8 cellular contexts compared by ENCODE assay signal in the genomic region with DNA sequence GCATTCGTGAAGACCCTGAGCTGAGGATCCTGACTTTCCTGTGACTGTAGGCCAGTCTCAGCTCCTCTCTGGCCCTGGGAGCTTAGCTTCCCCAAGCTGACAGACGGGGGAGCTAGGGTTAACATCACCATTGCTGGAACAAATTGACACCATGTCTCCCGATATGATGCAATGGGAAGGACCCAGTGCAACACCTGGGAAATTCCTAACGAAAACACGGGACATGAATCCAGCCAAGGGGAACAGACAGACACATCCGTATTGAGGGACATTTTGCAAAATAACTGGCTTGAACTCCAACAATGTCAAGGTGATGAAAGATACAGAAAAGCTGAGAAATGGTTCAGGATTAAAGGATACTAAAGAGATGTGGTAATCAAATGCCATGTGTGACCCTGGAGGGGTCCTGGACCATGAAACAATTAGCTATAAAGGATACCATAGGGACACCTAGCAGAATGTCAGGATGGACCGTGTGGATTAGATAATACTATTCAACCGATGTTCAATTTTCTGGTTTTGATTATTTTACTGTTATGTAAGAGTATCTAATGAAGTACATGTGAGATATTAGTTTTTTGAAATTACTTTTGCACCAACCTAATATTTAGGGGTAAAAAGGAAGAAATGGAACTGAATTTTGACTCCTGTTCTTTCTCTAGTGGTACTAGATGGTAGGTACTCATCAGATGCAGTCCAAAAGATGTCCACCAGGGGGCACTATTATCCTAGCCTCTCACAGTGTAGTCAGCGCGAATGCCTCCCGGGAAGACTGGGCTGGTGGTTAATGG. TPM values are rescaled to one million over a fixed set of nuclear protein-coding genes. Genes with fewer than 3 reads are reported as not detected.
DNase-seq lines count a peak whose midpoint lies in the region; ATAC-seq, FAIRE-seq and TF ChIP-seq lines count a peak whose summit lies in the region.

No MANE protein-coding gene starts in this region.

- no peaks in the 10 kb centered on the region for H3K27me3 Mint-ChIP-seq in WTC11 (ENCODE audit: low read depth)

- DNase-seq in ACHN: peak; percentile 88
- peak; percentile 66 for DNase-seq in NCI-H2171 treated with DMSO at 0.1 percent for 48 hours (lab: John Stamatoyannopoulos, UW)
- peak; percentile 91 for DNase-seq in WTC11 (ENCODE audit: low spot score)
- peak; percentile 89 to 93 for DNase-seq in cardiac fibroblast (ENCODE audit: low read depth in 2 of 2)
- DNase-seq in kidney: peak; percentile 76
- peak; percentile 89 to 92 for DNase-seq in stimulated activated CD4-positive, alpha-beta T cell treated with anti-CD3 and anti-CD28 coated beads, Interleukin-2, amount 100 ng/mL, for 48 hours

- no peaks in the 10 kb centered on the region for H3K36me3 ChIP-seq in kidney (ENCODE audit: control insufficient read depth in 1 of 2, insufficient read depth in 2 of 2, low read length in 2 of 2)

- H3K27ac Mint-ChIP-seq in WTC11: peak overlapping the region; percentile 86

- FAIRE-seq in kidney (lab: Jason Lieb, UNC): peak; percentile 95

- H3K9me3 ChIP-seq in kidney (ENCODE audit: control insufficient read depth in 1 of 2, low read length in 2 of 2): no peaks in the 10 kb centered on the region

- CTCF ChIA-PET in WTC11 (lab: Charles Lee): interaction anchor here (0.6 to 6.0 kb wide), 56 partner anchors 9 to 604 kb away, joined by 3 to 100 read pairs (median 4); a partner anchor contains a TSS

- peaks cover 15% of the 10 kb centered on the region for H3K4me1 Mint-ChIP-seq in WTC11

- ATAC-seq in GM18505 (IDR thresholded peaks at IDR 0.05; ENCODE audit: unreplicated experiment) (peak; percentile 68), HG03060 (IDR thresholded peaks at IDR 0.05; ENCODE audit: low read depth, unreplicated experiment) (peak; percentile 86), WTC11 (peak; percentile 82)

- H3K4me3 ChIP-seq in cardiac fibroblast (replicated peaks in 1 of 2; ENCODE audit: low read depth in 2 of 2, low read length in 2 of 2): no peak overlapping the region
- H3K4me3 ChIP-seq in kidney (ENCODE audit: low read length in 2 of 2): no peak overlapping the region

- peaks cover 8% of the 10 kb centered on the region; the same call in 1 of the 2 replicates for H3K9me3 Mint-ChIP-seq in WTC11

- POLR2A ChIA-PET in WTC11 (lab: Charles Lee): interaction anchor here (1.0 to 2.1 kb wide), 4 partner anchors 96 to 140 kb away, joined by 4 to 14 read pairs (median 8); a partner anchor contains a TSS

- in situ Hi-C loops in ACHN (cut with HindIII; ENCODE audit: low pct_ligation_motif_present, low pct_unique_long_range_greater_than_20kb, low sequenced_read_pairs): no loop called here

- intact Hi-C loops in kidney (cut with DNase I): loop anchor here (5.0 kb wide), 1 partner anchor 97 kb away; no protein-coding TSS in a partner anchor

- H3K27ac ChIP-seq in kidney (ENCODE audit: low read depth in 2 of 2, low read length in 2 of 2): no peak overlapping the region

- no peak for TF ChIP-seq POLR2A in GM18505 (IDR thresholded peaks at IDR 0.05; ENCODE audit: borderline replicate concordance, extremely low read depth, insufficient read depth, insufficient read length)

- H3K4me1 ChIP-seq in kidney (ENCODE audit: control insufficient read depth in 1 of 2, insufficient read depth in 1 of 2, low read depth in 1 of 2, low read length in 2 of 2): peaks cover 0 to 6% of the 10 kb centered on the region in 2 donors

- no peak overlapping the region for H3K9ac ChIP-seq in kidney (ENCODE audit: low read length in 2 of 2)

- H3K4me3 Mint-ChIP-seq in WTC11: no peak overlapping the region

- H3K36me3 Mint-ChIP-seq in WTC11: no peaks in the 10 kb centered on the region; the same call in 1 of the 2 replicates

- TF ChIP-seq CTCF in WTC11 (IDR thresholded peaks at IDR 0.05): peak; percentile 93
- TF ChIP-seq CTCF in cardiac fibroblast (IDR thresholded peaks at IDR 0.05; ENCODE audit: low read depth, low read length): peak; percentile 79
- peak; percentile 95 for TF ChIP-seq CTCF in kidney (IDR thresholded peaks at IDR 0.05; ENCODE audit: borderline replicate concordance, extremely low read depth, insufficient read depth)

TF ChIP-seq in WTC11, 78 proteins besides CTCF, POLR2A, EP300 and RAD21:
- TF ChIP-seq, protein P1, sequence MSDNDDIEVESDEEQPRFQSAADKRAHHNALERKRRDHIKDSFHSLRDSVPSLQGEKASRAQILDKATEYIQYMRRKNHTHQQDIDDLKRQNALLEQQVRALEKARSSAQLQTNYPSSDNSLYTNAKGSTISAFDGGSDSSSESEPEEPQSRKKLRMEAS (CRISPR knock-in tag; IDR thresholded peaks at IDR 0.05): peak; percentile 66
- TF ChIP-seq GABPB1 (CRISPR knock-in tag; IDR thresholded peaks at IDR 0.05): peak; percentile 97
- no peak for TF ChIP-seq HMGA2 (CRISPR knock-in tag; IDR thresholded peaks at IDR 0.05)
- TF ChIP-seq, protein P2, sequence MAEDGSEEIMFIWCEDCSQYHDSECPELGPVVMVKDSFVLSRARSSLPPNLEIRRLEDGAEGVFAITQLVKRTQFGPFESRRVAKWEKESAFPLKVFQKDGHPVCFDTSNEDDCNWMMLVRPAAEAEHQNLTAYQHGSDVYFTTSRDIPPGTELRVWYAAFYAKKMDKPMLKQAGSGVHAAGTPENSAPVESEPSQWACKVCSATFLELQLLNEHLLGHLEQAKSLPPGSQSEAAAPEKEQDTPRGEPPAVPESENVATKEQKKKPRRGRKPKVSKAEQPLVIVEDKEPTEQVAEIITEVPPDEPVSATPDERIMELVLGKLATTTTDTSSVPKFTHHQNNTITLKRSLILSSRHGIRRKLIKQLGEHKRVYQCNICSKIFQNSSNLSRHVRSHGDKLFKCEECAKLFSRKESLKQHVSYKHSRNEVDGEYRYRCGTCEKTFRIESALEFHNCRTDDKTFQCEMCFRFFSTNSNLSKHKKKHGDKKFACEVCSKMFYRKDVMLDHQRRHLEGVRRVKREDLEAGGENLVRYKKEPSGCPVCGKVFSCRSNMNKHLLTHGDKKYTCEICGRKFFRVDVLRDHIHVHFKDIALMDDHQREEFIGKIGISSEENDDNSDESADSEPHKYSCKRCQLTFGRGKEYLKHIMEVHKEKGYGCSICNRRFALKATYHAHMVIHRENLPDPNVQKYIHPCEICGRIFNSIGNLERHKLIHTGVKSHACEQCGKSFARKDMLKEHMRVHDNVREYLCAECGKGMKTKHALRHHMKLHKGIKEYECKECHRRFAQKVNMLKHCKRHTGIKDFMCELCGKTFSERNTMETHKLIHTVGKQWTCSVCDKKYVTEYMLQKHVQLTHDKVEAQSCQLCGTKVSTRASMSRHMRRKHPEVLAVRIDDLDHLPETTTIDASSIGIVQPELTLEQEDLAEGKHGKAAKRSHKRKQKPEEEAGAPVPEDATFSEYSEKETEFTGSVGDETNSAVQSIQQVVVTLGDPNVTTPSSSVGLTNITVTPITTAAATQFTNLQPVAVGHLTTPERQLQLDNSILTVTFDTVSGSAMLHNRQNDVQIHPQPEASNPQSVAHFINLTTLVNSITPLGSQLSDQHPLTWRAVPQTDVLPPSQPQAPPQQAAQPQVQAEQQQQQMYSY (CRISPR knock-in tag; IDR thresholded peaks at IDR 0.05): peak; percentile 84

RNA-seq across cellular contexts. Expression of a gene that starts 52.7 kb away (rescaled TPM):
- total RNA-seq in WTC11 (2021): 58.1 to 69.9 TPM (median 61.5 TPM) in 3 replicates
- total RNA-seq in kidney: 60.7 TPM
- 11.7 TPM for polyA plus RNA-seq in kidney (ENCODE audit: insufficient read depth, low read depth, low replicate concordance)
